Comparison of ENCODE assay signal across 13 cellular contexts in the genomic region with DNA sequence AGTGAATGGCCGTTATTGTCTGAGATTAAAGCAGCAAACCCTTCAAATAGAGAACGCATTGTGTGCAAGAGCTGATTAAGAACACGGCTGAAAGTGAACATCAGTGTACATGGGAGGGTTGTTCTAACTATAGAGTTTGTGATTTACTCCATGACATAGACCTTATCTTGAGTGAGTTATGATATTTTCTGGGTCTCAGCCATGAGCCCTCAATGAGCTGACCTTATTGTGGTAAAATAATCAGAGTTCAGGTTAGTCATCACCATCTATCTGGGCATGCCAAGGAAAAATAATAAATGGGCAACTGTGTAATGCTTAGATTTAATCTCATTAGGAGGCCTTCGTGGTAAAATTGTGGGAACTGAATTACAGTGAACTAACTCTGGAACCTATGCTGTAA. TPM values are rescaled to one million over a fixed set of nuclear protein-coding genes. Genes with fewer than 3 reads are reported as not detected.
A peak's percentile ranks its signal among the peaks of the same experiment; 100 is the strongest.
DNase-seq lines count a peak whose midpoint lies in the region; TF ChIP-seq lines count a peak whose summit lies in the region.
"Had no signal": no experiment of that assay in that cellular context is flagged by ENCODE, and none has a peak within 500 bp of the region (broad histone marks: within the 10 kb centered on the region; RNA-seq: fewer than 3 reads in every experiment).

No MANE protein-coding gene starts in this region.

- no peak overlapping the region for H2BK5ac ChIP-seq in trophoblast cell (ENCODE audit: low read depth, low read length, poor library complexity)

- H2AFZ ChIP-seq in trophoblast cell (ENCODE audit: insufficient read depth, low read length, poor library complexity), result no peak overlapping the region

- no peaks in the 10 kb centered on the region for H3K36me3 ChIP-seq in skeletal muscle satellite cell (ENCODE audit: insufficient read depth, low read length)
- no peaks in the 10 kb centered on the region for H3K36me3 ChIP-seq in trophoblast cell (ENCODE audit: control insufficient read depth in 1 of 2, insufficient read depth in 2 of 2, low read length in 2 of 2)

- no peak overlapping the region for H4K12ac ChIP-seq in trophoblast cell (ENCODE audit: low read depth, low read length)

- H3K79me1 ChIP-seq in trophoblast cell (ENCODE audit: low read length), result no peaks in the 10 kb centered on the region

- no peaks in the 10 kb centered on the region for H3K79me2 ChIP-seq in trophoblast cell (ENCODE audit: control insufficient read depth, insufficient read depth, low read length, poor library complexity)

- peaks cover 23% of the 10 kb centered on the region for H3K4me1 ChIP-seq in skeletal muscle satellite cell (ENCODE audit: control insufficient read depth, insufficient read depth, low read length)
- H3K4me1 ChIP-seq in trophoblast cell (ENCODE audit: control insufficient read depth in 1 of 2, insufficient read depth in 2 of 2, low read length in 2 of 2), result no peaks in the 10 kb centered on the region
- H3K4me1 ChIP-seq: testis had no signal

- no peak overlapping the region for H4K91ac ChIP-seq in trophoblast cell (ENCODE audit: low read depth, low read length)

- H2AK5ac ChIP-seq in trophoblast cell (ENCODE audit: low read length), result no peak overlapping the region

- DNase-seq in HCEC 1CT (peak; percentile 4), SK-MEL-5 (ENCODE audit: low read depth, low spot score) (peak; percentile 81), fibroblast of pulmonary artery (ENCODE audit: low read depth) (peak; percentile 77), hypothalamus (lab: John Stamatoyannopoulos, UW) (no peak), NCI-H1048 (lab: John Stamatoyannopoulos, UW) (no peak), trophoblast cell (no peak)
- DNase-seq: COR-L47, naive B cell, testis had no signal

- H3K27me3 ChIP-seq in skeletal muscle satellite cell (ENCODE audit: control insufficient read depth, insufficient read depth, low read length) (no peaks in the 10 kb centered on the region), trophoblast cell (ENCODE audit: insufficient read depth, low read length) (no peaks in the 10 kb centered on the region)
- H3K27me3 ChIP-seq: testis had no signal

- no CpG with 5 or more reads among the region's 4 CpGs for WGBS in trophoblast cell (ENCODE audit: extremely low coverage, insufficient coverage, insufficient read length)

- H3K9ac ChIP-seq in skeletal muscle satellite cell (ENCODE audit: low read depth, low read length) (no peak overlapping the region), trophoblast cell (ENCODE audit: low read length) (no peak overlapping the region)

- H4K8ac ChIP-seq in trophoblast cell (ENCODE audit: low read depth, low read length), result no peak overlapping the region

- in situ Hi-C loops in SK-MEL-5 (cut with HindIII; ENCODE audit: low pct_unique_long_range_greater_than_20kb, low sequenced_read_pairs), result no loop called here

- H3K4me2 ChIP-seq in skeletal muscle satellite cell (ENCODE audit: low read length) (peak overlapping the region; percentile 11), trophoblast cell (ENCODE audit: low read length) (no peak overlapping the region)

- H3K23ac ChIP-seq in trophoblast cell (ENCODE audit: low read length), result no peak overlapping the region

- H3K4ac ChIP-seq in trophoblast cell (ENCODE audit: low read depth, low read length), result no peak overlapping the region

- no peak overlapping the region for H2BK120ac ChIP-seq in trophoblast cell (ENCODE audit: insufficient read depth, low read length, poor library complexity)

- H2BK12ac ChIP-seq in trophoblast cell (ENCODE audit: low read length), result no peak overlapping the region

- H3K4me3 ChIP-seq in fibroblast of pulmonary artery (replicated peaks; ENCODE audit: low read depth, low read length), result no peak overlapping the region
- H3K4me3 ChIP-seq in skeletal muscle satellite cell (ENCODE audit: low read length), result no peak overlapping the region
- no peak overlapping the region for H3K4me3 ChIP-seq in trophoblast cell (ENCODE audit: low read depth, low read length)
- H3K4me3 ChIP-seq: testis had no signal

- H3K18ac ChIP-seq in trophoblast cell (ENCODE audit: low read length), result no peak overlapping the region

- no peak overlapping the region for H3K27ac ChIP-seq in trophoblast cell (ENCODE audit: low read depth, low read length)
- H3K27ac ChIP-seq: testis had no signal

- no peak overlapping the region for H3K14ac ChIP-seq in trophoblast cell (ENCODE audit: low read length)

- no peaks in the 10 kb centered on the region for H3K9me3 ChIP-seq in skeletal muscle satellite cell (replicated peaks; ENCODE audit: low read length)
- H3K9me3 ChIP-seq in trophoblast cell (ENCODE audit: insufficient read depth, low read depth, low read length), result peaks cover 2% of the 10 kb centered on the region
- H3K9me3 ChIP-seq: testis had no signal

- no peak for TF ChIP-seq CTCF in fibroblast of pulmonary artery (IDR thresholded peaks at IDR 0.05; ENCODE audit: low read length, missing control alignments)

RNA-seq across cellular contexts. Expression of a gene that starts 33.2 kb away (rescaled TPM):
- not detected in 2 replicates for total RNA-seq in SK-MEL-5 (2014; rRNA removed; shearing (Covaris generic))
- polyA plus RNA-seq in SK-MEL-5 (2015; cell fraction: cytosol; rRNA removed), result not detected in 2 replicates
- not detected in 2 replicates for polyA plus RNA-seq in SK-MEL-5 (2015; cell fraction: nucleus; rRNA removed)
- not detected in 2 replicates for total RNA-seq in skeletal muscle satellite cell (2012; rRNA removed)
- not detected in 2 replicates for polyA plus RNA-seq in trophoblast cell (2013)
- total RNA-seq: activated CD8-positive, alpha-beta memory T cell treated with anti-CD3 and anti-CD28 coated beads for 36 hours; NCI-H460; skeletal muscle tissue; testis had no signal

RNA-seq across cellular contexts. Expression of a gene that starts 35.3 kb away (rescaled TPM):
- total RNA-seq in SK-MEL-5 (2014; rRNA removed; shearing (Covaris generic)), result not detected in 2 replicates
- polyA plus RNA-seq in SK-MEL-5 (2015; cell fraction: cytosol; rRNA removed), result not detected in 2 replicates
- not detected in 2 replicates for polyA plus RNA-seq in SK-MEL-5 (2015; cell fraction: nucleus; rRNA removed)
- not detected in 2 replicates for total RNA-seq in skeletal muscle satellite cell (2012; rRNA removed)
- not detected in 2 replicates for polyA plus RNA-seq in trophoblast cell (2013)
- total RNA-seq: activated CD8-positive, alpha-beta memory T cell treated with anti-CD3 and anti-CD28 coated beads for 36 hours; NCI-H460; skeletal muscle tissue; testis had no signal

Comparison
In these comparisons a context has a peak if more than half of its experiments do, and no peak if none do; other contexts are left out.
1. DNase-seq: peak in HCEC 1CT (single experiment), SK-MEL-5 (single experiment) and fibroblast of pulmonary artery (single experiment); none in hypothalamus (0 of 51), NCI-H1048 (single experiment) and trophoblast cell (0 of 2).